ENCODE assay signal across 8 cellular contexts in the genomic region with DNA sequence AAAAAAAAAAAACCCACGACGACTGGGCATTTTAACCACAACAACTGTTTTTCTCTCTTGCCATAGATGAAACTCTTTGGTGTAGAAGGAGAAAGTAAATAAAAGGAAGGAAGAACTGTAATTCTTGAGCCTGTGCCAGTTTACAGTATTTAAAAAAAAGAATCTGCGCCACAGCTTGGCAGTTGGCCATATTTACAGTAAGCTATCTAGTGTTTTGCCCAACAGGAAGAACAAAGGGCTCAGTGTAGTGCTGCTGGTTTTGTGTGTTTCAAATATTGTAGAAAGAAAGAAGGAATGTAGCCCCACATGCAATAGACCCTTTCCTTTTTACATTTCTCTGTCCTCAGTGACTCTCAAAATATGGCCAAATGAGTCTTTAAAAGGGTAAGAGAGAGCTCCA.
A peak's percentile ranks its signal among the peaks of the same experiment; 100 is the strongest.
DNase-seq lines count a peak whose midpoint lies in the region; ATAC-seq, FAIRE-seq and TF ChIP-seq lines count a peak whose summit lies in the region.

No MANE protein-coding gene starts in this region.

- H4K8ac ChIP-seq in neuronal stem cell (ENCODE audit: low read depth, low read length): no peak overlapping the region

- DNase-seq in D341Med (ENCODE audit: low spot score) (peak; percentile 39), M059J (ENCODE audit: low read depth) (peak; percentile 46), adrenal gland (peak; percentile 50 to 79 (median 68)), neuronal stem cell (ENCODE audit: low spot score) (no peak)

- no peak overlapping the region for H2BK120ac ChIP-seq in neuronal stem cell (ENCODE audit: low read depth, low read length)

- intact Hi-C loops in adrenal gland (cut with DNase I): no loop called here

- H3K27ac ChIP-seq in adrenal gland (peak overlapping the region in 2 of 5 donors; percentile 5 to 8), thymus (ENCODE audit: low read depth) (no peak overlapping the region), neuronal stem cell (replicated peaks; ENCODE audit: low read length) (no peak overlapping the region)

- H3K18ac ChIP-seq in neuronal stem cell (ENCODE audit: low read length): no peak overlapping the region

- H3K9ac ChIP-seq in neuronal stem cell (ENCODE audit: low read depth, low read length, poor library complexity): no peak overlapping the region

- H3K14ac ChIP-seq in neuronal stem cell (ENCODE audit: low read length): no peak overlapping the region

- no peaks in the 10 kb centered on the region for H3K27me3 ChIP-seq in adrenal gland
- no peaks in the 10 kb centered on the region for H3K27me3 ChIP-seq in thymus (ENCODE audit: control insufficient read depth, insufficient read depth)
- no peaks in the 10 kb centered on the region for H3K27me3 ChIP-seq in neuronal stem cell (ENCODE audit: control insufficient read depth in 3 of 3, insufficient read depth in 3 of 3, low read depth in 1 of 3, low read length in 3 of 3)

- WGBS in adrenal gland, 4 donors: 6 to 11% (median 8%) methylated on average over 3 of the region's 3 CpGs
- WGBS in thymus: under 1% methylated on average over 3 of the region's 3 CpGs
- WGBS in neuronal stem cell (ENCODE audit: extremely low coverage in 2 of 2, insufficient read length in 2 of 2, insufficient replicate concordance in 1 of 2), 2 donors: no CpG with 5 or more reads among the region's 3 CpGs

- TF ChIP-seq CTCF in adrenal gland (IDR thresholded peaks at IDR 0.05): no peak

- H2AFZ ChIP-seq in neuronal stem cell (ENCODE audit: low read length): no peak overlapping the region

- H3K9me3 ChIP-seq in adrenal gland (replicated peaks in 1 of 3): no peaks in the 10 kb centered on the region
- H3K9me3 ChIP-seq in thymus (ENCODE audit: control insufficient read depth): no peaks in the 10 kb centered on the region
- H3K9me3 ChIP-seq in neuronal stem cell (replicated peaks in 1 of 2; ENCODE audit: control insufficient read depth in 2 of 2, insufficient read depth in 1 of 2, low read depth in 1 of 2, low read length in 2 of 2): no peaks in the 10 kb centered on the region

- ATAC-seq in GM21367 (IDR thresholded peaks at IDR 0.05; ENCODE audit: unreplicated experiment) (no peak), HG03442 (IDR thresholded peaks at IDR 0.05; ENCODE audit: unreplicated experiment) (no peak)

- no peaks in the 10 kb centered on the region for H3K36me3 ChIP-seq in adrenal gland (replicated peaks in 1 of 2)
- H3K36me3 ChIP-seq in thymus (ENCODE audit: control insufficient read depth, insufficient read depth): no peaks in the 10 kb centered on the region
- H3K36me3 ChIP-seq in neuronal stem cell (replicated peaks in 1 of 2; ENCODE audit: control insufficient read depth in 2 of 2, insufficient read depth in 2 of 2, low read length in 2 of 2): no peaks in the 10 kb centered on the region

- peak; percentile 97 for FAIRE-seq in islet of Langerhans (lab: Jason Lieb, UNC)

- H3K4me3 ChIP-seq in adrenal gland (peak overlapping the region in 1 of 4 donors; percentile 51), thymus (ENCODE audit: low read length) (peak overlapping the region; percentile 17), neuronal stem cell (ENCODE audit: low read length in 2 of 2) (no peak overlapping the region)

- H3K4ac ChIP-seq in neuronal stem cell (ENCODE audit: low read length): no peak overlapping the region

- no peak overlapping the region for H2BK15ac ChIP-seq in neuronal stem cell (ENCODE audit: low read length)

- H3K23ac ChIP-seq in neuronal stem cell (ENCODE audit: low read depth, low read length, poor library complexity): no peak overlapping the region

- no peak overlapping the region for H3K4me2 ChIP-seq in neuronal stem cell (ENCODE audit: insufficient read depth, low read length, poor library complexity, severe bottlenecking)

- TF ChIP-seq POLR2A in adrenal gland (IDR thresholded peaks at IDR 0.05): no peak

- H2AK5ac ChIP-seq in neuronal stem cell (ENCODE audit: low read depth, low read length): no peak overlapping the region

- no peak overlapping the region for H2BK12ac ChIP-seq in neuronal stem cell (ENCODE audit: low read length)

- H4K91ac ChIP-seq in neuronal stem cell (ENCODE audit: low read depth, low read length, poor library complexity): no peak overlapping the region

- H2BK5ac ChIP-seq in neuronal stem cell (ENCODE audit: low read length): no peak overlapping the region

- peaks cover 5 to 11% of the 10 kb centered on the region in 2 donors for H3K4me1 ChIP-seq in adrenal gland (replicated peaks in 1 of 2)
- peaks cover 3% of the 10 kb centered on the region for H3K4me1 ChIP-seq in thymus (ENCODE audit: control insufficient read depth, insufficient read depth, low read length)
- no peaks in the 10 kb centered on the region for H3K4me1 ChIP-seq in neuronal stem cell (ENCODE audit: control insufficient read depth in 2 of 2, insufficient read depth in 1 of 2, low read depth in 1 of 2, low read length in 2 of 2)

- no peaks in the 10 kb centered on the region for H3K79me1 ChIP-seq in neuronal stem cell (ENCODE audit: low read depth, low read length)
